In genomic region chr19:998064-998463, GRCh38 we compare ENCODE assay signal across 29 cellular contexts. TPM values are rescaled to one million over a fixed set of nuclear protein-coding genes. Genes with fewer than 3 reads are reported as not detected.
"Had no signal": no experiment of that assay in that cellular context is flagged by ENCODE, and none has a peak within 500 bp of the region (broad histone marks: within the 10 kb centered on the region; RNA-seq: fewer than 3 reads in every experiment).

No MANE protein-coding gene starts in this region.

- H3K9me3 Mint-ChIP-seq: activated naive CD8-positive, alpha-beta T cell treated with anti-CD3 and anti-CD28 coated beads for 36 hours; memory B cell; stimulated activated memory B cell treated with anti-CD40 and anti-IgM and Interleukin-4, amounts not matched to agents 10 μg/mL and 1 μg/mL and 100 μg/mL, for 72 hours; WTC11 had no signal

- DNase-seq: activated naive CD4-positive, alpha-beta T cell treated with Interleukin-2 at 50 U/mL for 16 hours; activated naive CD8-positive, alpha-beta T cell treated with anti-CD3 and anti-CD28 coated beads for 36 hours; activated T-cell treated with anti-CD3 and anti-CD28 coated beads, Interleukin-2, amount 50 U/mL, for 48 hours; cerebellar nuclear complex; esophagus squamous epithelium; gastrocnemius medialis; hypothalamus; islet precursor cell; left cardiac atrium; sigmoid colon; stimulated activated CD4-positive, alpha-beta T cell treated with anti-CD3 and anti-CD28 coated beads, Interleukin-15, amount 100 ng/mL, for 24 hours; stomach; T1000 had no signal

- ATAC-seq: gastrocnemius medialis; left cardiac atrium; stimulated activated memory B cell treated with anti-CD40 and anti-IgM and Interleukin-4, amounts not matched to agents 10 μg/mL and 1 μg/mL and 100 μg/mL, for 72 hours; WTC11 had no signal

- FAIRE-seq: bronchial epithelial cell, urothelium cell line had no signal

- H3K9me3 ChIP-seq: esophagus squamous epithelium, gastrocnemius medialis, sigmoid colon, stomach, suprapubic skin, tibial nerve had no signal

- H3K27ac ChIP-seq: coronary artery, esophagus squamous epithelium, gastrocnemius medialis, sigmoid colon, stomach, suprapubic skin, tibial nerve had no signal

- H3K27ac Mint-ChIP-seq: activated naive CD8-positive, alpha-beta T cell treated with anti-CD3 and anti-CD28 coated beads for 36 hours; memory B cell; stimulated activated memory B cell treated with anti-CD40 and anti-IgM and Interleukin-4, amounts not matched to agents 10 μg/mL and 1 μg/mL and 100 μg/mL, for 72 hours; WTC11 had no signal

- H3K4me3 ChIP-seq: coronary artery, esophagus squamous epithelium, gastrocnemius medialis, sigmoid colon, smooth muscle cell, stomach, suprapubic skin, tibial nerve had no signal

- H3K4me2 ChIP-seq: smooth muscle cell had no signal

- H3K4me3 Mint-ChIP-seq: activated naive CD8-positive, alpha-beta T cell treated with anti-CD3 and anti-CD28 coated beads for 36 hours; stimulated activated memory B cell treated with anti-CD40 and anti-IgM and Interleukin-4, amounts not matched to agents 10 μg/mL and 1 μg/mL and 100 μg/mL, for 72 hours; WTC11 had no signal

- H3K36me3 Mint-ChIP-seq: activated naive CD8-positive, alpha-beta T cell treated with anti-CD3 and anti-CD28 coated beads for 36 hours; memory B cell; WTC11 had no signal

RNA-seq across cellular contexts. Expression of gene GRIN3B, which starts 2.2 kb away (rescaled TPM):
- total RNA-seq: activated naive CD8-positive, alpha-beta T cell treated with anti-CD3 and anti-CD28 coated beads for 36 hours; esophagus squamous epithelium; gastrocnemius medialis; osteoblast; stomach had no signal
- polyA plus RNA-seq: liver had no signal

RNA-seq across cellular contexts. Expression of gene RNU6-2, which starts 23.3 kb away (rescaled TPM):
- total RNA-seq: activated naive CD8-positive, alpha-beta T cell treated with anti-CD3 and anti-CD28 coated beads for 36 hours; bronchial epithelial cell; esophagus squamous epithelium; gastrocnemius medialis; left cardiac atrium; liver; mononuclear cell; myocyte; osteoblast; posterior vena cava; renal cortical epithelial cell; sigmoid colon; smooth muscle cell; stomach; suprapubic skin; tibial nerve; WTC11 had no signal
- polyA plus RNA-seq: liver, neural cell, sigmoid colon, smooth muscle cell, stomach had no signal
